Comparison of ENCODE assay signal across 24 cellular contexts in the genomic region with DNA sequence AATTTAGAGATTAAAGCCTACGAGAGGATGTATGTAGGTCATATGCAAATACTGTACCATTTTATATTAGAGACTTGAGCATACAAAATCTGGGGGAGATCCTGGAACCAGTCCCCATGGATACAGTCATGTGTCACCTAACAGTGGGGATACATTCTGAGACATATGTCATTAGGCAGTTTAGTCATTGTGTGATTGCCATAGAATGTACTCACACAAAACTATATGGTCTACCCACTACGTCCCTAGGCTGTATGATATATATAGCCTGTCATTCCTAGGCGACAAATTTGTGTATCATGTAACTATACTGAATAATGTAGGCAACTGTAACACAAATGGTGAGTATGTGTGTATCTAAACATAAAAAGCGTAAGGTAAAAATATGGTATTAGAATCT.
DNase-seq lines count a peak whose midpoint lies in the region; ATAC-seq and TF ChIP-seq lines count a peak whose summit lies in the region.
"Had no signal": no experiment of that assay in that cellular context is flagged by ENCODE, and none has a peak within 500 bp of the region (broad histone marks: within the 10 kb centered on the region; RNA-seq: fewer than 3 reads in every experiment).

No MANE protein-coding gene starts in this region.

- H3K4me1 ChIP-seq in A673 (ENCODE audit: insufficient read depth, low read length, poor library complexity, severe bottlenecking) (peaks cover 54% of the 10 kb centered on the region), HUES64 (ENCODE audit: insufficient read depth, low read length) (peaks cover 49% of the 10 kb centered on the region), iPS-20b (ENCODE audit: insufficient read depth, low read length) (peaks cover 44% of the 10 kb centered on the region), prostate gland (replicated peaks) (no peaks in the 10 kb centered on the region)
- H3K4me1 ChIP-seq in BLaER1 treated with 17β-estradiol and CSF1 and Interleukin-3, amounts not matched to agents 10 nM and 100 nM, result peaks cover 32 to 59% (median 51%) of the 10 kb centered on the region in 10 experiments

- DNase-seq in A673 (ENCODE audit: low spot score) (no peak), prostate gland (ENCODE audit: low spot score) (no peak), NCI-H1092 (lab: John Stamatoyannopoulos, UW) (no peak)
- DNase-seq: activated CD4-positive, alpha-beta T cell treated with anti-CD3 and anti-CD28 coated beads for 4 hours; activated naive CD4-positive, alpha-beta T cell; amniotic stem cell; cerebellar nuclear complex; dermis blood vessel endothelial cell; DMS 273 treated with DMSO at 0.1 percent for 48 hours; glutamatergic neuron; KG1; MM.1S; NCI-H1436; SHP77; stimulated activated CD4-positive, alpha-beta T cell treated with anti-CD3 and anti-CD28 coated beads, Interleukin-4, amount 100 ng/mL, for 24 hours; transverse colon had no signal

- POLR2A ChIA-PET in A673 (lab: Charles Lee; ENCODE audit: low non-redundant PET), result interaction anchor here (0.6 kb wide), 1 partner anchor 184 kb away, joined by 19 read pairs; no protein-coding TSS in a partner anchor

- no peak for ATAC-seq in GM18502 (IDR thresholded peaks at IDR 0.05; ENCODE audit: poor library complexity, unreplicated experiment)
- ATAC-seq: esophagus mucosa, left lobe of liver, Panc1 had no signal

- TF ChIP-seq POLR2A in prostate gland (IDR thresholded peaks at IDR 0.05), result no peak

- H3K9me3 ChIP-seq in A673 (ENCODE audit: low read depth, low read length, poor library complexity, severe bottlenecking) (no peaks in the 10 kb centered on the region), HUES64 (ENCODE audit: insufficient read depth, low read depth, low read length) (no peaks in the 10 kb centered on the region), iPS-20b (ENCODE audit: insufficient read depth, low read depth, low read length) (no peaks in the 10 kb centered on the region), prostate gland (no peaks in the 10 kb centered on the region)
- peaks cover 0 to 10% (median 5%) of the 10 kb centered on the region in 11 experiments; a peak in 8 of 22 replicates for H3K9me3 ChIP-seq in BLaER1 treated with 17β-estradiol and CSF1 and Interleukin-3, amounts not matched to agents 10 nM and 100 nM (replicated peaks in 1 of 11)
- H3K9me3 ChIP-seq: transverse colon had no signal

- no peaks in the 10 kb centered on the region for H3K27me3 ChIP-seq in A673 (replicated peaks; ENCODE audit: insufficient read depth, low read depth, low read length, poor library complexity)
- H3K27me3 ChIP-seq in BLaER1 treated with 17β-estradiol and CSF1 and Interleukin-3, amounts not matched to agents 10 nM and 100 nM, result no peaks in the 10 kb centered on the region
- no peaks in the 10 kb centered on the region for H3K27me3 ChIP-seq in HUES64 (ENCODE audit: insufficient read depth, low read length)
- H3K27me3 ChIP-seq in iPS-20b (ENCODE audit: insufficient read depth, low read length), result no peaks in the 10 kb centered on the region
- no peaks in the 10 kb centered on the region for H3K27me3 ChIP-seq in prostate gland (replicated peaks; ENCODE audit: insufficient read depth)
- H3K27me3 ChIP-seq: transverse colon had no signal

- WGBS in HUES64, result 93% methylated on average over 2 of the region's 4 CpGs
- WGBS in prostate gland, result 96% methylated on average over 4 of the region's 4 CpGs

- no peak overlapping the region for H3K4me3 ChIP-seq in A673 (ENCODE audit: low read depth, low read length, poor library complexity, severe bottlenecking)
- no peak overlapping the region for H3K4me3 ChIP-seq in BLaER1 treated with 17β-estradiol and CSF1 and Interleukin-3, amounts not matched to agents 10 nM and 100 nM
- no peak overlapping the region for H3K4me3 ChIP-seq in HUES64 (ENCODE audit: low read length)
- peak overlapping the region; percentile 44 for H3K4me3 ChIP-seq in iPS-20b (ENCODE audit: low read length)
- no peak overlapping the region for H3K4me3 ChIP-seq in prostate gland
- H3K4me3 ChIP-seq: transverse colon had no signal

- H3K36me3 ChIP-seq in A673 (ENCODE audit: insufficient read depth, low read length, poor library complexity, severe bottlenecking), result peaks cover 5% of the 10 kb centered on the region
- H3K36me3 ChIP-seq in BLaER1 treated with 17β-estradiol and CSF1 and Interleukin-3, amounts not matched to agents 10 nM and 100 nM, result peaks cover 0 to 4% (median 0%) of the 10 kb centered on the region in 11 experiments; a peak in 1 of 22 replicates
- H3K36me3 ChIP-seq in HUES64 (ENCODE audit: insufficient read depth, low read length), result no peaks in the 10 kb centered on the region
- no peaks in the 10 kb centered on the region for H3K36me3 ChIP-seq in iPS-20b (ENCODE audit: insufficient read depth, low read depth, low read length)
- H3K36me3 ChIP-seq in prostate gland, result no peaks in the 10 kb centered on the region
- H3K36me3 ChIP-seq: transverse colon had no signal

- CTCF ChIA-PET in A673 (lab: Charles Lee), result no interaction called here

- no peak overlapping the region for H3K9ac ChIP-seq in BLaER1 treated with 17β-estradiol and CSF1 and Interleukin-3, amounts not matched to agents 10 nM and 100 nM
- H3K9ac ChIP-seq in HUES64 (ENCODE audit: low read depth, low read length), result no peak overlapping the region
- peak overlapping the region; percentile 78; the same call in 1 of the 2 replicates for H3K9ac ChIP-seq in iPS-20b (ENCODE audit: low read depth, low read length)

- TF ChIP-seq CTCF in A673 (conservative IDR thresholded peaks at IDR 0.05; ENCODE audit: low read depth, low read length) (no peak), prostate gland (IDR thresholded peaks at IDR 0.05) (no peak)

- intact Hi-C loops in A673 (cut with micrococcal nuclease; ENCODE audit: unreplicated experiment), result no loop called here
- intact Hi-C loops in prostate gland (cut with DNase I), result no loop called here

- H3K4me2 ChIP-seq in BLaER1 treated with 17β-estradiol and CSF1 and Interleukin-3, amounts not matched to agents 10 nM and 100 nM, result peak overlapping the region in 6 of 11 experiments; percentile 71 to 90 (median 80); a peak in 9 of 22 replicates

- BruUV-seq in A673 (replicated peaks; lab: Mats Ljungman, UMichigan), result no TSS peak

- H3K27ac ChIP-seq in A673 (ENCODE audit: low read depth, low read length, poor library complexity, severe bottlenecking), result peak overlapping the region; percentile 81
- H3K27ac ChIP-seq in BLaER1 treated with 17β-estradiol and CSF1 and Interleukin-3, amounts not matched to agents 10 nM and 100 nM, result peak overlapping the region in 9 of 11 experiments; percentile 86 to 96 (median 91); a peak in 16 of 22 replicates
- H3K27ac ChIP-seq in HUES64 (ENCODE audit: low read depth, low read length), result peak overlapping the region; percentile 72; the same call in 1 of the 2 replicates
- no peak overlapping the region for H3K27ac ChIP-seq in iPS-20b (ENCODE audit: low read length)
- no peak overlapping the region for H3K27ac ChIP-seq in prostate gland
- H3K27ac ChIP-seq: C4-2B, transverse colon had no signal

- peaks cover 0 to 44% (median 0%) of the 10 kb centered on the region in 11 experiments; a peak in 3 of 22 replicates for H4K20me1 ChIP-seq in BLaER1 treated with 17β-estradiol and CSF1 and Interleukin-3, amounts not matched to agents 10 nM and 100 nM

Comparison
In these comparisons a context has a peak if more than half of its experiments do, and no peak if none do; other contexts are left out.
1. H3K27ac ChIP-seq: peak in A673 (single experiment), BLaER1 treated with 17β-estradiol and CSF1 and Interleukin-3, amounts not matched to agents 10 nM and 100 nM (9 of 11) and HUES64 (single experiment); none in iPS-20b (single experiment) and prostate gland (0 of 2).